Comparison of ENCODE assay signal across 13 cellular contexts in the genomic region with DNA sequence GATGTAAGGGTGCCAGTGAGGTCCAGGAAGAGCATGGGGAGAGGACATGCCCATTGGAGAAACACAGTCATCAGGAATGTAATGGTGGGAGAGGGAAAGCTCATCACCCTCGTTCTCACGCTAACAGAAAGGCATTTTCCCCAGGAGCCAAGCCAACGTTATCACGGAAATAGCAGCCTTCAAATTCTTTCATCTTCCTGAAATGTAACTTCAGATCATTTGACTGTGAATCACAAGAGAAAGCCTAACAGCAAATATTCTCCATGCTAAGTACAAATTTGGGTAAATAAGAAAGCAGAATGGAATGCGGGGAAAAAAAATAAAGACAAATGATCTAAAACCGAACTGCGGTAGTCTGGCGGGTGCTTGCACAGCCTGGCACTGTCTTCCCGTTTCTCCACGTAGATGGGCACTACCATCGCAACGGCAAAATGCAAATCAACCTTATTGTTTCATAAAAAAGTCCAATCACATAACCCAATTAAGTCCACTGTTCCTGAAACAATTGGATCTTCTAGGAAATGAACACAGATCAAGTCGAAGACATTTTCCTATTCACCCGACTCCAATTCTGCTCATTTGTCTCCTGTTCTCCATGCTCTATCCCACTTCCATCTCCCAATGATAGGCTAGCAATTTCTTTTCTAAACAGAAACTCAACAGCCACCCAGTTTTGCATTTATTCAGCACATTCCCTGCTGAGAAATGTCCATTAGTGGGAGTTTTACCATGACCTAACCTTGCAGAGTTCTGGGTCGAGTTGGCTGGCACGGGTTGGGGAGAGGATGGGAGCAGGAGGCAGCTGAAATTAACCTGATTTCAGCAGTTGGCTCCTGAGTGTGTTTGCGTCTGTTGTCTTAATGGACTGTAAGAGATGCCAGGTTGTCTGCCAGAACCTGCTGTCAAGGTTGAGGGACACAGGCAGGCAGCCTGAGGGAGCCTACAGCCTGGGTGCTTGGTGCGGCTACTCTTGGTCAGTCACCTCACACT.
A peak's percentile ranks its signal among the peaks of the same experiment; 100 is the strongest.
DNase-seq lines count a peak whose midpoint lies in the region; ATAC-seq and TF ChIP-seq lines count a peak whose summit lies in the region.
"Had no signal": no experiment of that assay in that cellular context is flagged by ENCODE, and none has a peak within 500 bp of the region (broad histone marks: within the 10 kb centered on the region; RNA-seq: fewer than 3 reads in every experiment).

No MANE protein-coding gene starts in this region.

- intact Hi-C loops in Caco-2 (cut with micrococcal nuclease; ENCODE audit: unreplicated experiment), result no loop called here

- H3K27ac Mint-ChIP-seq in natural killer cell treated with Interleukin-12 subunit alpha and Interleukin-12 subunit beta and Interleukin-15 and Interleukin-18, amount 100 ng/mL, for 72 hours, result no peak overlapping the region
- H3K27ac Mint-ChIP-seq in Caco-2 (ENCODE audit: unreplicated experiment), result no peak overlapping the region
- H3K27ac Mint-ChIP-seq: activated CD4-positive, alpha-beta memory T cell treated with anti-CD3 and anti-CD28 coated beads for 36 hours; CD8-positive, alpha-beta memory T cell had no signal

- DNase-seq in AG08396 (ENCODE audit: low spot score), result peak; percentile 54
- DNase-seq in MG63, result peak; percentile 87
- peak; percentile 92 for DNase-seq in choroid plexus epithelial cell (ENCODE audit: low read depth)
- DNase-seq in middle frontal gyrus (ENCODE audit: extremely low spot score, low spot score), result peak; percentile 5
- no peak for DNase-seq in natural killer cell treated with Interleukin-12 subunit alpha and Interleukin-12 subunit beta and Interleukin-15 and Interleukin-18, amount 100 ng/mL, for 72 hours (ENCODE audit: low spot score)
- no peak for DNase-seq in Caco-2
- DNase-seq: activated CD4-positive, alpha-beta memory T cell treated with anti-CD3 and anti-CD28 coated beads for 36 hours; CD8-positive, alpha-beta memory T cell; NCI-H2227 treated with DMSO at 0.1 percent for 48 hours; posterior cingulate gyrus had no signal

- no peak overlapping the region for H3K4me3 Mint-ChIP-seq in natural killer cell treated with Interleukin-12 subunit alpha and Interleukin-12 subunit beta and Interleukin-15 and Interleukin-18, amount 100 ng/mL, for 72 hours
- no peak overlapping the region for H3K4me3 Mint-ChIP-seq in Caco-2 (ENCODE audit: unreplicated experiment)
- H3K4me3 Mint-ChIP-seq: activated CD4-positive, alpha-beta memory T cell treated with anti-CD3 and anti-CD28 coated beads for 36 hours; CD8-positive, alpha-beta memory T cell had no signal

- POLR2A ChIA-PET in Caco-2 (lab: Charles Lee), result no interaction called here

- H3K27me3 ChIP-seq in MG63 (no peaks in the 10 kb centered on the region), Caco-2 (replicated peaks; ENCODE audit: control insufficient read depth, insufficient read depth, low read length) (no peaks in the 10 kb centered on the region)
- H3K27me3 ChIP-seq: ascending aorta had no signal

- no peak for ATAC-seq in natural killer cell treated with Interleukin-12 subunit alpha and Interleukin-12 subunit beta and Interleukin-15 and Interleukin-18, amount 100 ng/mL, for 72 hours
- ATAC-seq in GM19452 (IDR thresholded peaks at IDR 0.05; ENCODE audit: unreplicated experiment), result no peak
- no peak for ATAC-seq in HG02759 (IDR thresholded peaks at IDR 0.05; ENCODE audit: unreplicated experiment)

- H3K9me3 Mint-ChIP-seq in natural killer cell treated with Interleukin-12 subunit alpha and Interleukin-12 subunit beta and Interleukin-15 and Interleukin-18, amount 100 ng/mL, for 72 hours, result peaks cover 3% of the 10 kb centered on the region
- no peaks in the 10 kb centered on the region for H3K9me3 Mint-ChIP-seq in Caco-2 (ENCODE audit: unreplicated experiment)

- no peaks in the 10 kb centered on the region for H3K36me3 ChIP-seq in MG63
- no peaks in the 10 kb centered on the region for H3K36me3 ChIP-seq in Caco-2 (ENCODE audit: control insufficient read depth, insufficient read depth, low read length)
- H3K36me3 ChIP-seq: ascending aorta had no signal

- CTCF ChIA-PET in Caco-2 (lab: Charles Lee), result no interaction called here

- H3K9me3 ChIP-seq in MG63 (no peaks in the 10 kb centered on the region), Caco-2 (no peaks in the 10 kb centered on the region)
- H3K9me3 ChIP-seq: ascending aorta had no signal

- peaks cover 6% of the 10 kb centered on the region for H3K36me3 Mint-ChIP-seq in natural killer cell treated with Interleukin-12 subunit alpha and Interleukin-12 subunit beta and Interleukin-15 and Interleukin-18, amount 100 ng/mL, for 72 hours
- H3K36me3 Mint-ChIP-seq in Caco-2 (ENCODE audit: insufficient read depth, unreplicated experiment), result no peaks in the 10 kb centered on the region
- H3K36me3 Mint-ChIP-seq: activated CD4-positive, alpha-beta memory T cell treated with anti-CD3 and anti-CD28 coated beads for 36 hours; CD8-positive, alpha-beta memory T cell had no signal

- BruUV-seq in Caco-2 (replicated peaks; lab: Mats Ljungman, UMichigan), result no TSS peak

- peaks cover 19 to 55% of the 10 kb centered on the region in 2 donors for H3K27me3 Mint-ChIP-seq in natural killer cell treated with Interleukin-12 subunit alpha and Interleukin-12 subunit beta and Interleukin-15 and Interleukin-18, amount 100 ng/mL, for 72 hours
- H3K27me3 Mint-ChIP-seq in Caco-2 (ENCODE audit: insufficient read depth, unreplicated experiment), result peaks cover 2% of the 10 kb centered on the region

- H3K4me3 ChIP-seq in MG63, result peak overlapping the region; percentile 2; the same call in 1 of the 2 replicates
- no peak overlapping the region for H3K4me3 ChIP-seq in choroid plexus epithelial cell (ENCODE audit: low read depth, low read length)
- no peak overlapping the region for H3K4me3 ChIP-seq in Caco-2 (ENCODE audit: low read depth, low read length)

- TF ChIP-seq CTCF in choroid plexus epithelial cell (conservative IDR thresholded peaks at IDR 0.05; ENCODE audit: low read depth, low read length), result no peak
- TF ChIP-seq CTCF in Caco-2 (IDR thresholded peaks at IDR 0.05; ENCODE audit: insufficient read depth in 1 of 2, low read depth in 1 of 2, low read length in 1 of 2, severe bottlenecking in 1 of 2, unreplicated experiment in 1 of 2), result no peak

- H3K4me1 ChIP-seq in Caco-2, result peaks cover 8% of the 10 kb centered on the region; the same call in 1 of the 2 replicates

- peaks cover 9 to 12% of the 10 kb centered on the region in 2 donors for H3K4me1 Mint-ChIP-seq in natural killer cell treated with Interleukin-12 subunit alpha and Interleukin-12 subunit beta and Interleukin-15 and Interleukin-18, amount 100 ng/mL, for 72 hours (ENCODE audit: low read depth in 2 of 2)
- H3K4me1 Mint-ChIP-seq in Caco-2 (ENCODE audit: low read depth, unreplicated experiment), result peaks cover 11% of the 10 kb centered on the region

Comparison
In these comparisons a context has a peak if more than half of its experiments do, and no peak if none do; other contexts are left out.
1. DNase-seq: peak in AG08396 (single experiment), MG63 (single experiment), choroid plexus epithelial cell (single experiment) and middle frontal gyrus (single experiment); none in natural killer cell treated with Interleukin-12 subunit alpha and Interleukin-12 subunit beta and Interleukin-15 and Interleukin-18, amount 100 ng/mL, for 72 hours (single experiment) and Caco-2 (0 of 2).